ENCODE assay signal across 10 cellular contexts in genomic region chr1:26543444-26543835, GRCh38. TPM values are rescaled to one million over a fixed set of nuclear protein-coding genes. Genes with fewer than 3 reads are reported as not detected.
DNase-seq lines count a peak whose midpoint lies in the region; ATAC-seq and TF ChIP-seq lines count a peak whose summit lies in the region.
"Had no signal": no experiment of that assay in that cellular context is flagged by ENCODE, and none has a peak within 500 bp of the region (broad histone marks: within the 10 kb centered on the region; RNA-seq: fewer than 3 reads in every experiment).

No MANE protein-coding gene starts in this region.

- no peaks in the 10 kb centered on the region for H3K79me1 ChIP-seq in H9 (ENCODE audit: insufficient read depth, low read depth, low read length, poor library complexity, severe bottlenecking)

- no peak overlapping the region for H2AK5ac ChIP-seq in H9 (ENCODE audit: insufficient read length, low read length)

- CTCF ChIA-PET in naive thymus-derived CD4-positive, alpha-beta T cell (lab: Charles Lee), result no interaction called here

- H3K4me3 ChIP-seq in BLaER1, result peak overlapping the region; percentile 61
- H3K4me3 ChIP-seq in adrenal gland, result no peak overlapping the region
- no peak overlapping the region for H3K4me3 ChIP-seq in naive thymus-derived CD4-positive, alpha-beta T cell (ENCODE audit: low read length)

- no peak overlapping the region for H2BK120ac ChIP-seq in H9 (ENCODE audit: low read depth, low read length, poor library complexity, severe bottlenecking)

- no peak overlapping the region for H3K56ac ChIP-seq in H9 (ENCODE audit: insufficient read length, low read depth, low read length)

- no peak overlapping the region for H2BK12ac ChIP-seq in H9 (ENCODE audit: insufficient read length, low read depth, low read length)

- H3K9ac ChIP-seq in BLaER1, result peak overlapping the region; percentile 76
- H3K9ac ChIP-seq in H9 (ENCODE audit: extremely low read depth, insufficient read length, low read length), result no peak overlapping the region

- DNase-seq in H9 (no peak), adrenal gland (no peak), NK-92 (lab: John Stamatoyannopoulos, UW; ENCODE audit: unreplicated experiment) (no peak), A172 (ENCODE audit: low spot score) (no peak), anterior cingulate cortex (lab: John Stamatoyannopoulos, UW) (no peak)
- no peak for DNase-seq in naive thymus-derived CD4-positive, alpha-beta T cell
- DNase-seq: NCI-H2081 treated with DMSO at 0.1 percent for 48 hours had no signal

- whole genome bisulfite sequencing in H9 (ENCODE audit: extremely low coverage, insufficient read length, low lambda C conversion rate), result no CpG with 5 or more reads among the region's 5 CpGs
- 74 to 83% (median 79%) methylated on average over 3 to 5 of the region's 5 CpGs for WGBS in adrenal gland, 4 donors

- no peak for ATAC-seq in naive thymus-derived CD4-positive, alpha-beta T cell
- ATAC-seq in GM18870 (IDR thresholded peaks at IDR 0.05; ENCODE audit: unreplicated experiment), result no peak

- H4K8ac ChIP-seq in H9 (replicated peaks; ENCODE audit: insufficient read length, low read depth, low read length), result no peak overlapping the region

- no peak overlapping the region for H3K23ac ChIP-seq in H9 (ENCODE audit: insufficient read length, low read depth, low read length)

- H2BK20ac ChIP-seq in H9 (ENCODE audit: low read depth, low read length, poor library complexity, severe bottlenecking), result no peak overlapping the region

- H2BK5ac ChIP-seq in H9 (ENCODE audit: insufficient read length, low read length), result no peak overlapping the region

- H3T11ph ChIP-seq in H9 (ENCODE audit: low read length), result no peak overlapping the region

- POLR2A ChIA-PET in naive thymus-derived CD4-positive, alpha-beta T cell (lab: Charles Lee), result interaction anchor here (1.0 kb wide), 1 partner anchor 43 kb away, joined by 3 read pairs; no protein-coding TSS in a partner anchor

- H3K27me3 ChIP-seq in BLaER1 (no peaks in the 10 kb centered on the region), H9 (ENCODE audit: insufficient read depth, low read length) (no peaks in the 10 kb centered on the region), adrenal gland (no peaks in the 10 kb centered on the region)
- no peaks in the 10 kb centered on the region for H3K27me3 ChIP-seq in naive thymus-derived CD4-positive, alpha-beta T cell (ENCODE audit: control insufficient read depth in 2 of 2, insufficient read depth in 2 of 2, low read length in 2 of 2)

- no peaks in the 10 kb centered on the region for H3K79me2 ChIP-seq in H9 (ENCODE audit: insufficient read depth, low read length)

- H2AFZ ChIP-seq in H9 (ENCODE audit: low read length), result no peak overlapping the region

- no peak overlapping the region for H3K4me3 Mint-ChIP-seq in H9
- H3K4me3 Mint-ChIP-seq in naive thymus-derived CD4-positive, alpha-beta T cell, result peak overlapping the region; percentile 8 to 91 (median 78)
- H3K4me3 Mint-ChIP-seq: brain had no signal

- H3K36me3 Mint-ChIP-seq in H9 (ENCODE audit: insufficient read depth in 1 of 3, low read depth in 3 of 3), result peaks cover 5 to 26% (median 23%) of the 10 kb centered on the region in 3 experiments; a peak in 6 of 7 replicates
- peaks cover 0 to 37% (median 13%) of the 10 kb centered on the region in 5 donors for H3K36me3 Mint-ChIP-seq in naive thymus-derived CD4-positive, alpha-beta T cell
- H3K36me3 Mint-ChIP-seq: brain had no signal

- no peak overlapping the region for H4K5ac ChIP-seq in H9 (ENCODE audit: insufficient read length, low read depth, low read length)

- H3K27me3 Mint-ChIP-seq in H9 (ENCODE audit: low read depth), result no peaks in the 10 kb centered on the region
- no peaks in the 10 kb centered on the region for H3K27me3 Mint-ChIP-seq in naive thymus-derived CD4-positive, alpha-beta T cell

- H3K9me3 Mint-ChIP-seq in H9, result no peaks in the 10 kb centered on the region
- H3K9me3 Mint-ChIP-seq in naive thymus-derived CD4-positive, alpha-beta T cell, result peaks cover 0 to 2% (median 0%) of the 10 kb centered on the region in 11 donors
- H3K9me3 Mint-ChIP-seq: brain had no signal

- H4K20me1 ChIP-seq in BLaER1 (peaks cover 26% of the 10 kb centered on the region), H9 (ENCODE audit: control insufficient read depth, insufficient read depth, insufficient read length) (no peaks in the 10 kb centered on the region)

- H4K91ac ChIP-seq in H9 (ENCODE audit: insufficient read length, low read depth, low read length), result no peak overlapping the region

- 0 out of 7 replicates have a peak overlapping the region, but pooled peaks of 2 of the 3 experiments have one; percentile 48 to 77 for H3K27ac Mint-ChIP-seq in H9
- peak overlapping the region; percentile 82 to 99 (median 96) for H3K27ac Mint-ChIP-seq in naive thymus-derived CD4-positive, alpha-beta T cell

- peaks cover 97% of the 10 kb centered on the region for H3K4me1 ChIP-seq in BLaER1
- H3K4me1 ChIP-seq in H9 (ENCODE audit: insufficient read depth, low read length), result no peaks in the 10 kb centered on the region; the same call in 1 of the 2 replicates
- H3K4me1 ChIP-seq in adrenal gland (replicated peaks in 1 of 2), result peaks cover 9 to 29% of the 10 kb centered on the region in 2 donors
- peaks cover 81 to 88% of the 10 kb centered on the region in 2 donors for H3K4me1 ChIP-seq in naive thymus-derived CD4-positive, alpha-beta T cell (ENCODE audit: control insufficient read depth in 2 of 2, insufficient read depth in 2 of 2, low read length in 2 of 2)

- H3K4ac ChIP-seq in H9 (ENCODE audit: low read depth, low read length), result no peak overlapping the region

- H3K23me2 ChIP-seq in H9 (ENCODE audit: insufficient read length, low read depth, low read length, poor library complexity, severe bottlenecking), result no peaks in the 10 kb centered on the region

- no peak overlapping the region for H2BK15ac ChIP-seq in H9 (ENCODE audit: low read depth, low read length)

- no peak overlapping the region for H3K14ac ChIP-seq in H9 (ENCODE audit: insufficient read depth, low read length)

- H3K18ac ChIP-seq in H9 (ENCODE audit: insufficient read length, low read depth, low read length), result no peak overlapping the region

- peaks cover 20% of the 10 kb centered on the region for H3K36me3 ChIP-seq in BLaER1
- H3K36me3 ChIP-seq in adrenal gland (replicated peaks in 1 of 2), result no peaks in the 10 kb centered on the region
- peaks cover 0 to 18% (median 7%) of the 10 kb centered on the region in 3 experiments for H3K36me3 ChIP-seq in naive thymus-derived CD4-positive, alpha-beta T cell (ENCODE audit: control insufficient read depth in 2 of 3, insufficient read depth in 3 of 3, low read length in 3 of 3)

- intact Hi-C loops in adrenal gland (cut with DNase I), result no loop called here
- intact Hi-C loops in naive thymus-derived CD4-positive, alpha-beta T cell (cut with micrococcal nuclease), result loop anchor here (5.0 to 10.0 kb wide), 2 partner anchors 54 to 259 kb away; partner anchors contain the start of gene SH3BGRL3 (in 1 of the 2)

- H3K27ac ChIP-seq in BLaER1, result peak overlapping the region; percentile 93
- no peak overlapping the region for H3K27ac ChIP-seq in H9 (ENCODE audit: insufficient read length, low read depth, low read length)
- H3K27ac ChIP-seq in adrenal gland, result peak overlapping the region in 4 of 5 donors; percentile 65 to 86 (median 84)
- H3K27ac ChIP-seq in naive thymus-derived CD4-positive, alpha-beta T cell (ENCODE audit: low read depth, low read length), result peak overlapping the region; percentile 71

- TF ChIP-seq CTCF in H9 (conservative IDR thresholded peaks at IDR 0.05) (no peak), adrenal gland (IDR thresholded peaks at IDR 0.05) (no peak)

- no peak for TF ChIP-seq POLR2A in adrenal gland (IDR thresholded peaks at IDR 0.05)

- H3K4me2 ChIP-seq in BLaER1 (peak overlapping the region; percentile 100), H9 (ENCODE audit: insufficient read depth, insufficient read length, low read length) (no peak overlapping the region)

- H3K4me1 Mint-ChIP-seq in H9, result peaks cover 9 to 12% of the 10 kb centered on the region in 2 experiments
- H3K4me1 Mint-ChIP-seq in naive thymus-derived CD4-positive, alpha-beta T cell, result peaks cover 82 to 94% (median 89%) of the 10 kb centered on the region in 7 donors

- H3K9me3 ChIP-seq in BLaER1, result no peaks in the 10 kb centered on the region
- no peaks in the 10 kb centered on the region for H3K9me3 ChIP-seq in H9 (ENCODE audit: control insufficient read depth, low read depth, low read length)
- no peaks in the 10 kb centered on the region for H3K9me3 ChIP-seq in adrenal gland (replicated peaks in 1 of 3)
- H3K9me3 ChIP-seq in naive thymus-derived CD4-positive, alpha-beta T cell (ENCODE audit: control insufficient read depth in 2 of 3, low read length in 3 of 3), result no peaks in the 10 kb centered on the region

RNA-seq across cellular contexts. Expression of gene RPS6KA1, which starts 13.9 kb away (rescaled TPM):
- total RNA-seq in H9 (2021) (43.3 and 45.3 TPM in 2 replicates), adrenal gland (10 to 100 TPM; 37.7 to 50.5 (median 40.1) TPM)
- 10 to 100 TPM; 17.1 to 45.8 (median 28.4) TPM for polyA plus RNA-seq in adrenal gland
- 100 to 1,000 TPM in 2 of 5 experiments, 10 to 100 TPM in 3; 53.8 to 205 (median 97.6) TPM for total RNA-seq in naive thymus-derived CD4-positive, alpha-beta T cell
- 100 to 1,000 TPM; 109 to 131 TPM for polyA plus RNA-seq in naive thymus-derived CD4-positive, alpha-beta T cell
- 14.6 and 22.2 TPM in 2 replicates for total RNA-seq in A172 (2014; rRNA removed; shearing (Covaris generic))

Comparison
In these comparisons a context has a peak if more than half of its experiments do, and no peak if none do; other contexts are left out.
1. H3K4me3 Mint-ChIP-seq: peak in naive thymus-derived CD4-positive, alpha-beta T cell (10 of 10); none in H9 (0 of 2).
2. intact Hi-C loops: an anchor here in naive thymus-derived CD4-positive, alpha-beta T cell (5.0 to 10.0 kb wide); none called in adrenal gland.